Comparison of ENCODE assay signal across 8 cellular contexts in the genomic region with DNA sequence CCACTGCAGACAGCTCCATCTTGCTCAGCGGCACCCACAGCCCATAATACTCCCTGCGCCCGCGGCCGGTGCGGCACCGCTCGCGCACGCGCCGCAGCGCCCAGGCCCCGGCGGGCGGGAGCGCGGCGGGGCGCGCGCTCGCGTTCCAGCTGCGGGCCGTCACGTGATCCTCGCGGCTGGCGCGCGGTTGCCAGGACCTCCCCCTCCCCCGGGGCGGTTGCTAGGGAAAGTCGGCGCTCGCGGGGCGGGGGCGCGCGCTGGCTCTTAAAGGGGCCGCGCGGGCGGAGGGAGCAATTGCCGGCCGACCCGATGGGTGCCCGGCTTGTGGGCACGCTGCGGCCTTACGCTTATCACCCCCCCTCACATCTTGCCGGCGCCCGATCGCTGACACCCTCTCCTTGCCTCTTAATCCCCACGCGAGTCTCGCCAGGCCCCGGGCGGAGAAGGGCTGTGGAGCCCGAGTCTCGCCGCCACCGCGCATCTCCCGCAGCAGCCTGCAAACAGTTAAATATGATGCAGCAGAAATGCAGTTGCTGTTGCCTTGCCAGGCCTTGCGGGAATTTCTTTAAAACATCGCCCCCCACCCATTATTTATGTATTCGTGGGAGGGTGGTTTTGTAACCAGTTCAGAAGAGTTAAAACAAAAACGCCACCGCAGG. TPM values are rescaled to one million over a fixed set of nuclear protein-coding genes. Genes with fewer than 3 reads are reported as not detected.
DNase-seq lines count a peak whose midpoint lies in the region; ATAC-seq and TF ChIP-seq lines count a peak whose summit lies in the region.

A gene (minus strand): TSS at position 45 of the 659 bp plus-strand sequence. CDS start 26 bp downstream, at position 19.

- peaks cover 41% of the 10 kb centered on the region for H3K4me1 ChIP-seq in CD8-positive, alpha-beta T cell (ENCODE audit: insufficient read depth, low read length)
- peaks cover 18% of the 10 kb centered on the region for H3K4me1 ChIP-seq in HUES48 (ENCODE audit: control insufficient read depth, insufficient read depth, low read length)
- peaks cover 41% of the 10 kb centered on the region for H3K4me1 ChIP-seq in effector memory CD4-positive, alpha-beta T cell (ENCODE audit: control insufficient read depth, insufficient read depth, low read length, poor library complexity, severe bottlenecking)

- H3K27ac ChIP-seq in CD8-positive, alpha-beta T cell (ENCODE audit: low read depth, low read length) = peak within 1 kb of the TSS; percentile 65
- peak within 1 kb of the TSS; percentile 86 for H3K27ac ChIP-seq in HUES48 (ENCODE audit: low read depth, low read length)
- peak within 1 kb of the TSS; percentile 79 for H3K27ac ChIP-seq in effector memory CD4-positive, alpha-beta T cell (ENCODE audit: insufficient read depth, low read length, poor library complexity, severe bottlenecking)

- CTCF ChIA-PET in CD8-positive, alpha-beta T cell (lab: Charles Lee) = interaction anchor here (1.9 to 4.8 kb wide), 4 partner anchors 29 to 445 kb away, joined by 5 to 110 read pairs (median 26); a partner anchor contains a TSS

- peak; percentile 90 to 98 (median 95) for DNase-seq in CD8-positive, alpha-beta T cell
- DNase-seq in NOMO-1 treated with dmso at 0.1 percent for 144 hours (lab: John Stamatoyannopoulos, UW; ENCODE audit: unreplicated experiment) (peak; percentile 80), medulla oblongata (ENCODE audit: extremely low spot score) (peak; percentile 95)
- DNase-seq in activated CD8-positive, alpha-beta memory T cell treated with anti-CD3 and anti-CD28 coated beads for 4 hours (ENCODE audit: low read depth in 2 of 2) = peak; percentile 89 to 91
- peak; percentile 88 to 91 (median 88) for DNase-seq in effector memory CD4-positive, alpha-beta T cell
- DNase-seq in stimulated activated CD4-positive, alpha-beta T cell treated with anti-CD3 and anti-CD28 coated beads, TNF-alpha, amount 100 ng/mL, for 48 hours (ENCODE audit: low read depth in 3 of 3) = peak; percentile 86 to 97 (median 87)

- peaks cover 27% of the 10 kb centered on the region for H3K36me3 Mint-ChIP-seq in CD8-positive, alpha-beta T cell

- H3K27ac Mint-ChIP-seq in CD8-positive, alpha-beta T cell = peak within 1 kb of the TSS; percentile 81

- H3K9me3 Mint-ChIP-seq in CD8-positive, alpha-beta T cell = no peaks in the 10 kb centered on the region

- peak within 1 kb of the TSS; percentile 89 for H3K4me3 Mint-ChIP-seq in CD8-positive, alpha-beta T cell

- no peaks in the 10 kb centered on the region for H3K9me3 ChIP-seq in CD8-positive, alpha-beta T cell (ENCODE audit: low read length)
- no peaks in the 10 kb centered on the region for H3K9me3 ChIP-seq in HUES48 (ENCODE audit: control insufficient read depth, insufficient read depth, low read length)
- H3K9me3 ChIP-seq in effector memory CD4-positive, alpha-beta T cell (ENCODE audit: control insufficient read depth, low read length) = no peaks in the 10 kb centered on the region

- peak within 1 kb of the TSS; percentile 79 for H3K9ac ChIP-seq in HUES48 (ENCODE audit: low read depth, low read length)

- H3K36me3 ChIP-seq in CD8-positive, alpha-beta T cell (ENCODE audit: insufficient read depth, low read length) = peaks cover 2% of the 10 kb centered on the region
- H3K36me3 ChIP-seq in HUES48 (ENCODE audit: control insufficient read depth, insufficient read depth, low read length) = peaks cover 24% of the 10 kb centered on the region
- peaks cover 20% of the 10 kb centered on the region for H3K36me3 ChIP-seq in effector memory CD4-positive, alpha-beta T cell (ENCODE audit: control insufficient read depth, insufficient read depth, low read length)

- H3K4me1 Mint-ChIP-seq in CD8-positive, alpha-beta T cell (ENCODE audit: low read depth) = peaks cover 44% of the 10 kb centered on the region

- H3K27me3 ChIP-seq in CD8-positive, alpha-beta T cell (ENCODE audit: insufficient read depth, low read length) = no peaks in the 10 kb centered on the region
- no peaks in the 10 kb centered on the region for H3K27me3 ChIP-seq in HUES48 (ENCODE audit: control insufficient read depth, insufficient read depth, low read length)
- H3K27me3 ChIP-seq in effector memory CD4-positive, alpha-beta T cell (replicated peaks; ENCODE audit: control insufficient read depth, insufficient read depth, low read length, poor library complexity, severe bottlenecking) = no peaks in the 10 kb centered on the region

- H3K27me3 Mint-ChIP-seq in CD8-positive, alpha-beta T cell (ENCODE audit: low read depth) = no peaks in the 10 kb centered on the region

- no peak for TF ChIP-seq CTCF in CD8-positive, alpha-beta T cell (IDR thresholded peaks at IDR 0.05)

- H3K4me3 ChIP-seq in CD8-positive, alpha-beta T cell (ENCODE audit: low read depth, low read length) = peak within 1 kb of the TSS; percentile 98
- peak within 1 kb of the TSS; percentile 88 for H3K4me3 ChIP-seq in HUES48 (ENCODE audit: low read depth, low read length)
- H3K4me3 ChIP-seq in effector memory CD4-positive, alpha-beta T cell (ENCODE audit: insufficient read depth, low read depth, low read length, poor library complexity, severe bottlenecking) = peak within 1 kb of the TSS; percentile 90

- peak; percentile 70 for ATAC-seq in CD8-positive, alpha-beta T cell
- ATAC-seq in GM21367 (IDR thresholded peaks at IDR 0.05; ENCODE audit: unreplicated experiment) = peak; percentile 42

- intact Hi-C loops in CD8-positive, alpha-beta T cell (cut with DNase I, micrococcal nuclease) = loop anchor here (1.0 to 10.0 kb wide), 11 partner anchors 115 to 660 kb away; a partner anchor contains a TSS

- POLR2A ChIA-PET in CD8-positive, alpha-beta T cell (lab: Charles Lee) = interaction anchor here (0.7 to 3.1 kb wide), 7 partner anchors 11 to 280 kb away, joined by 3 to 13 read pairs (median 3); a partner anchor contains a TSS

RNA-seq across cellular contexts. Expression of the gene that starts here (rescaled TPM):
- 10 to 100 TPM; 36.0 to 39.5 TPM for total RNA-seq in CD8-positive, alpha-beta T cell

Comparison
In these comparisons a context has a peak if more than half of its experiments do, and no peak if none do; other contexts are left out.
1. Peak in every context shown above with its lines: DNase-seq, ATAC-seq, H3K4me3 ChIP-seq and H3K27ac ChIP-seq.